ENCODE assay signal across 8 cellular contexts in the genomic region with DNA sequence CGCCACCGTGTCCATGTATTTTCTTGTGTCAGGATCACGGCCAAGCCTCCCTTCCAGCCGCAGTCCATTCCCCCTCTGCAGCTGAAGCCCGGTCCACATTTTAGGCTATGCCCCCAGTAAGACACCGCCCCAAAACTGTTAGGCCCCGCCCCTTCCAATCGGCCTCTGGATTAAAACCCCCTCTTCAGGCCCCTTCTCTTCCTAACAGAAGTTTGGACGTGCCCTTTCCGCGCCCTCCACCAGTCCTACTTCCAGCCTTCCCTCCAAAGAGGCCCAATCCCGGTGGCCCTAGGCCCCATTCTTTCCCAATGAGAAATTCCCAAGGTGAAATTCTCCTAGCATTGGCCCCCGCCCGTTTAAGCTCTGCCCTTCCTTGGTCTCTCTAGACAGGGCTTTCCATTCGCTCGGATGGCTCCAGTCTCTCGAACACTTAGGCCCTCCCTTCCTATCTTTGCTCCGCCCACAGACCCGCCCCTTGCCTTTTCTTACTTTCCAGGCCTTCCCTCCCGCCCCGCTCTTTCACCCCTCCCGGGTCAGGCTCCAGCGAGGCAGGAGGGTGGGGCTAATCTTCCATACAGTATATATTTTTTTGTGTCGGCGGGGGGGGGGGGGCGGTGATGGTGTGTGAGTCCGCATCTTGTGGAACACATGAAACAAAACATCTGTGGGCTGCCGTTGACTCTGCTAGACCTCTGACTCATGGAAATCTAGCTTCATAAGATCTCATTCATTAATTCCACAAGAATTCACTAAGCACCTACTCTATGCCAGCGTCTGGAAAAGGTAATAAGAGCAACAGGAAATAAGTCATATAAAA. TPM values are rescaled to one million over a fixed set of nuclear protein-coding genes. Genes with fewer than 3 reads are reported as not detected.
DNase-seq lines count a peak whose midpoint lies in the region; ATAC-seq and TF ChIP-seq lines count a peak whose summit lies in the region.

No MANE protein-coding gene starts in this region.

- H3K4me1 Mint-ChIP-seq in nephron = peaks cover 20% of the 10 kb centered on the region
- peaks cover 67% of the 10 kb centered on the region for H3K4me1 Mint-ChIP-seq in stimulated activated naive CD8-positive, alpha-beta T cell treated with anti-CD3 and anti-CD28 coated beads, Interleukin-15, amount 100 ng/mL, for 72 hours

- peaks cover 3 to 30% (median 13%) of the 10 kb centered on the region in 4 donors for H3K36me3 ChIP-seq in esophagus muscularis mucosa

- peaks cover 49% of the 10 kb centered on the region for H3K36me3 Mint-ChIP-seq in nephron (ENCODE audit: low read depth)

- no peaks in the 10 kb centered on the region for H3K9me3 Mint-ChIP-seq in nephron
- no peaks in the 10 kb centered on the region for H3K9me3 Mint-ChIP-seq in stimulated activated naive CD8-positive, alpha-beta T cell treated with anti-CD3 and anti-CD28 coated beads, Interleukin-15, amount 100 ng/mL, for 72 hours

- WGBS in esophagus muscularis mucosa = 9% methylated on average over 27 of the region's 29 CpGs

- peak; percentile 47 for ATAC-seq in stimulated activated naive CD8-positive, alpha-beta T cell treated with anti-CD3 and anti-CD28 coated beads, Interleukin-15, amount 100 ng/mL, for 72 hours
- no peak for ATAC-seq in GM21447 (IDR thresholded peaks at IDR 0.05; ENCODE audit: unreplicated experiment)

- no peaks in the 10 kb centered on the region for H3K9me3 ChIP-seq in esophagus muscularis mucosa

- TF ChIP-seq CTCF in GM12864 (IDR thresholded peaks at IDR 0.05; ENCODE audit: low read depth, low read length, missing control alignments) = no peak
- no peak for TF ChIP-seq CTCF in esophagus muscularis mucosa (IDR thresholded peaks at IDR 0.05)
- TF ChIP-seq CTCF in nephron (IDR thresholded peaks at IDR 0.05; ENCODE audit: unreplicated experiment in 3 of 3) = no peak

- peak overlapping the region; percentile 87 to 95 (median 90) for H3K4me3 Mint-ChIP-seq in nephron
- peak overlapping the region; percentile 92 to 98 for H3K4me3 Mint-ChIP-seq in stimulated activated naive CD8-positive, alpha-beta T cell treated with anti-CD3 and anti-CD28 coated beads, Interleukin-15, amount 100 ng/mL, for 72 hours

- DNase-seq in GM12864 (ENCODE audit: low read depth) (no peak), NCI-H69 (lab: John Stamatoyannopoulos, UW) (peak; percentile 66), activated T-cell treated with anti-CD3 and anti-CD28 coated beads for 1 hour (ENCODE audit: low read depth) (peak; percentile 85), esophagus muscularis mucosa (ENCODE audit: extremely low spot score) (no peak), mesenteric fat pad (ENCODE audit: low spot score) (no peak)
- DNase-seq in stimulated activated naive CD8-positive, alpha-beta T cell treated with anti-CD3 and anti-CD28 coated beads, Interleukin-15, amount 100 ng/mL, for 72 hours = peak; percentile 74 to 85

- peaks cover 19% of the 10 kb centered on the region for H3K27me3 Mint-ChIP-seq in nephron (ENCODE audit: low read depth)
- H3K27me3 Mint-ChIP-seq in stimulated activated naive CD8-positive, alpha-beta T cell treated with anti-CD3 and anti-CD28 coated beads, Interleukin-15, amount 100 ng/mL, for 72 hours = no peaks in the 10 kb centered on the region

- TF ChIP-seq POLR2A in esophagus muscularis mucosa (IDR thresholded peaks at IDR 0.05; ENCODE audit: low read depth) = no peak

- peak overlapping the region; percentile 80 for H3K4me3 ChIP-seq in GM12864 (ENCODE audit: low read depth, low read length)
- H3K4me3 ChIP-seq in esophagus muscularis mucosa = peak overlapping the region; percentile 60 to 72 (median 60)

- H3K4me1 ChIP-seq in esophagus muscularis mucosa = peaks cover 20 to 54% (median 43%) of the 10 kb centered on the region in 4 donors

- intact Hi-C loops in esophagus muscularis mucosa (cut with DNase I) = no loop called here

- peaks cover 0 to 21% (median 6%) of the 10 kb centered on the region in 4 donors for H3K27me3 ChIP-seq in esophagus muscularis mucosa

- peak overlapping the region; percentile 91 to 96 (median 96) for H3K27ac Mint-ChIP-seq in nephron
- H3K27ac Mint-ChIP-seq in stimulated activated naive CD8-positive, alpha-beta T cell treated with anti-CD3 and anti-CD28 coated beads, Interleukin-15, amount 100 ng/mL, for 72 hours = peak overlapping the region; percentile 98 to 99

- peak overlapping the region; percentile 78 to 91 (median 82) for H3K27ac ChIP-seq in esophagus muscularis mucosa (replicated peaks in 1 of 4)

- TF ChIP-seq EP300 in esophagus muscularis mucosa (IDR thresholded peaks at IDR 0.05) = no peak

RNA-seq across cellular contexts. Expression of a gene that starts 13.6 kb away (rescaled TPM):
- total RNA-seq in esophagus muscularis mucosa = 100 to 1,000 TPM; 358 to 430 (median 397) TPM
- 217 TPM for total RNA-seq in mesenteric fat pad

RNA-seq across cellular contexts. Expression of a gene that starts 38.1 kb away (rescaled TPM):
- 10 to 100 TPM; 39.5 to 82.7 (median 52.7) TPM for total RNA-seq in esophagus muscularis mucosa
- 54.3 TPM for total RNA-seq in mesenteric fat pad

Comparison
In these comparisons a context has a peak if more than half of its experiments do, and no peak if none do; other contexts are left out.
1. DNase-seq: peak in NCI-H69 (single experiment), activated T-cell treated with anti-CD3 and anti-CD28 coated beads for 1 hour (single experiment) and stimulated activated naive CD8-positive, alpha-beta T cell treated with anti-CD3 and anti-CD28 coated beads, Interleukin-15, amount 100 ng/mL, for 72 hours (2 of 2); none in GM12864 (single experiment), esophagus muscularis mucosa (single experiment) and mesenteric fat pad (single experiment).